In the genomic region with DNA sequence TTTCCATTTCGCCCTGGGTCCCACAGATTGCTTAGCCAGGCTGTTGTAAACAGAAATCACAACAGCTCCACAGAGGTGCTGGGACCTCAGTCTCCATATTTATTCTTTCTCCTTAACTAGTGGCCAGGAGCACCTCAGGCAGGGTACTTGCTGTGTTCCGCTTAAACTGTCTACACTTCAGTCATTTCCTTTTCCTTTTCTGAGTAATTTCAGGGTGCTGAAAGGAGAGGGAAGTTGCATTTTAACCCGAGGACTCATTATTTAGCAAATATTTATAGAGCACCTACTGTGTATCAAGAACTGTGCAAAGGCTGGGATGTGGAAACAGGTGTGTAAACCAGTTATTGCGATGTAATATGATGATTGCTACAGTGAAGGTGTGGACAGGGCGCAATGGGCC, we compare ENCODE assay signal across 15 cellular contexts. TPM values are rescaled to one million over a fixed set of nuclear protein-coding genes. Genes with fewer than 3 reads are reported as not detected.
A peak's percentile ranks its signal among the peaks of the same experiment; 100 is the strongest.
DNase-seq lines count a peak whose midpoint lies in the region; ATAC-seq and TF ChIP-seq lines count a peak whose summit lies in the region.
"Had no signal": no experiment of that assay in that cellular context is flagged by ENCODE, and none has a peak within 500 bp of the region (broad histone marks: within the 10 kb centered on the region; RNA-seq: fewer than 3 reads in every experiment).

No MANE protein-coding gene starts in this region.

- no peak for TF ChIP-seq CTCF in WTC11 (IDR thresholded peaks at IDR 0.05)

- POLR2A ChIA-PET in CD8-positive, alpha-beta memory T cell (lab: Charles Lee), result no interaction called here
- POLR2A ChIA-PET in WTC11 (lab: Charles Lee), result no interaction called here

- peaks cover 10% of the 10 kb centered on the region for H3K4me1 ChIP-seq in CD8-positive, alpha-beta memory T cell (ENCODE audit: insufficient read depth, low read length)

- CTCF ChIA-PET in CD8-positive, alpha-beta memory T cell (lab: Charles Lee), result interaction anchor here (1.0 to 2.8 kb wide), 2 partner anchors 11 to 136 kb away, joined by 4 to 19 read pairs; no protein-coding TSS in a partner anchor
- CTCF ChIA-PET in WTC11 (lab: Charles Lee), result interaction anchor here (1.5 to 4.8 kb wide), 4 partner anchors 8 to 132 kb away, joined by 3 to 25 read pairs (median 6); no protein-coding TSS in a partner anchor

- ATAC-seq in WTC11 (no peak), HG02642 (IDR thresholded peaks at IDR 0.05; ENCODE audit: poor library complexity, unreplicated experiment) (no peak)
- ATAC-seq in natural killer cell treated with Interleukin-12 subunit alpha and Interleukin-12 subunit beta and Interleukin-15 and Interleukin-18, amount 100 ng/mL, for 72 hours, result no peak
- ATAC-seq: K562 had no signal

- H3K36me3 ChIP-seq in CD8-positive, alpha-beta memory T cell (ENCODE audit: insufficient read depth, low read length), result no peaks in the 10 kb centered on the region

- no peaks in the 10 kb centered on the region for H3K27me3 Mint-ChIP-seq in CD8-positive, alpha-beta memory T cell
- no peaks in the 10 kb centered on the region for H3K27me3 Mint-ChIP-seq in WTC11 (ENCODE audit: low read depth)
- no peaks in the 10 kb centered on the region for H3K27me3 Mint-ChIP-seq in natural killer cell treated with Interleukin-12 subunit alpha and Interleukin-12 subunit beta and Interleukin-15 and Interleukin-18, amount 100 ng/mL, for 72 hours

- peak overlapping the region in 5 of 7 donors; percentile 23 to 66 (median 42) for H3K4me3 Mint-ChIP-seq in CD8-positive, alpha-beta memory T cell
- H3K4me3 Mint-ChIP-seq in WTC11, result no peak overlapping the region
- peak overlapping the region; percentile 14 for H3K4me3 Mint-ChIP-seq in natural killer cell treated with Interleukin-12 subunit alpha and Interleukin-12 subunit beta and Interleukin-15 and Interleukin-18, amount 100 ng/mL, for 72 hours

- no peak overlapping the region for H3K27ac ChIP-seq in CD8-positive, alpha-beta memory T cell (ENCODE audit: low read depth, low read length)
- H3K27ac ChIP-seq: 22Rv1, BLaER1 had no signal

- no peaks in the 10 kb centered on the region for H3K27me3 ChIP-seq in CD8-positive, alpha-beta memory T cell (ENCODE audit: insufficient read depth, low read length, poor library complexity, severe bottlenecking)
- H3K27me3 ChIP-seq: BLaER1 had no signal

- H3K4me3 ChIP-seq in CD8-positive, alpha-beta memory T cell (ENCODE audit: low read length), result no peak overlapping the region
- H3K4me3 ChIP-seq: BLaER1, K562 had no signal

- no peaks in the 10 kb centered on the region for H3K9me3 ChIP-seq in CD8-positive, alpha-beta memory T cell (ENCODE audit: low read length)
- H3K9me3 ChIP-seq: BLaER1 had no signal

- peaks cover 25 to 49% (median 27%) of the 10 kb centered on the region in 3 donors for H3K4me1 Mint-ChIP-seq in CD8-positive, alpha-beta memory T cell
- peaks cover 25% of the 10 kb centered on the region for H3K4me1 Mint-ChIP-seq in WTC11
- H3K4me1 Mint-ChIP-seq in natural killer cell treated with Interleukin-12 subunit alpha and Interleukin-12 subunit beta and Interleukin-15 and Interleukin-18, amount 100 ng/mL, for 72 hours (ENCODE audit: low read depth in 2 of 2), result peaks cover 7 to 8% of the 10 kb centered on the region in 2 donors

- H3K36me3 Mint-ChIP-seq in CD8-positive, alpha-beta memory T cell, result peaks cover 0 to 19% (median 7%) of the 10 kb centered on the region in 3 donors
- peaks cover 7% of the 10 kb centered on the region for H3K36me3 Mint-ChIP-seq in WTC11
- H3K36me3 Mint-ChIP-seq in natural killer cell treated with Interleukin-12 subunit alpha and Interleukin-12 subunit beta and Interleukin-15 and Interleukin-18, amount 100 ng/mL, for 72 hours, result peaks cover 5% of the 10 kb centered on the region

- DNase-seq in DMS53 (lab: John Stamatoyannopoulos, UW) (peak; percentile 27), DMS53 treated with DMSO at 0.1 percent for 48 hours (lab: John Stamatoyannopoulos, UW; ENCODE audit: unreplicated experiment) (no peak), WTC11 (ENCODE audit: low spot score) (no peak), hypothalamus (lab: John Stamatoyannopoulos, UW) (no peak), cerebellar nuclear complex (lab: John Stamatoyannopoulos, UW) (no peak)
- no peak for DNase-seq in CD8-positive, alpha-beta memory T cell
- DNase-seq in natural killer cell treated with Interleukin-12 subunit alpha and Interleukin-12 subunit beta and Interleukin-15 and Interleukin-18, amount 100 ng/mL, for 72 hours (ENCODE audit: low spot score), result no peak
- DNase-seq: HCEC 1CT, NCI-H1694, NCI-H345, NCI-H526 treated with DMSO at 0.1 percent for 48 hours had no signal

- H3K9me3 Mint-ChIP-seq in CD8-positive, alpha-beta memory T cell, result no peaks in the 10 kb centered on the region
- H3K9me3 Mint-ChIP-seq in WTC11, result no peaks in the 10 kb centered on the region
- no peaks in the 10 kb centered on the region for H3K9me3 Mint-ChIP-seq in natural killer cell treated with Interleukin-12 subunit alpha and Interleukin-12 subunit beta and Interleukin-15 and Interleukin-18, amount 100 ng/mL, for 72 hours

- peak overlapping the region in 6 of 8 donors; percentile 9 to 94 (median 52) for H3K27ac Mint-ChIP-seq in CD8-positive, alpha-beta memory T cell
- peak overlapping the region; percentile 67; the same call in 1 of the 2 replicates for H3K27ac Mint-ChIP-seq in WTC11
- H3K27ac Mint-ChIP-seq in natural killer cell treated with Interleukin-12 subunit alpha and Interleukin-12 subunit beta and Interleukin-15 and Interleukin-18, amount 100 ng/mL, for 72 hours, result no peak overlapping the region

TF ChIP-seq in WTC11, 78 proteins besides CTCF, POLR2A, EP300 and RAD21:
- TF ChIP-seq E2F1 (CRISPR knock-in tag; IDR thresholded peaks at IDR 0.05), result no peak
- no peak for TF ChIP-seq PRDM15 (CRISPR knock-in tag; IDR thresholded peaks at IDR 0.05)
- no peak for TF ChIP-seq GRHL2 (CRISPR knock-in tag; IDR thresholded peaks at IDR 0.05; ENCODE audit: insufficient replicate concordance, severe bottlenecking)
- TF ChIP-seq STAT6 (CRISPR knock-in tag; conservative IDR thresholded peaks at IDR 0.05; ENCODE audit: low read depth), result no peak

RNA-seq across cellular contexts. Expression of gene ACP6, which starts 41.9 kb away (rescaled TPM):
- 1 to 10 TPM; 5.2 to 7.5 TPM for total RNA-seq in CD8-positive, alpha-beta memory T cell
- 14.7 TPM for polyA plus RNA-seq in CD8-positive, alpha-beta memory T cell
- total RNA-seq in WTC11 (2021), result 31.5 to 35.6 TPM (median 33.3 TPM) in 3 replicates
- total RNA-seq in natural killer cell treated with Interleukin-12 subunit alpha and Interleukin-12 subunit beta and Interleukin-15 and Interleukin-18, amount 100 ng/mL, for 72 hours, result 10 to 100 TPM in 1 of 2 donors, 1 to 10 TPM in 1; 4.7 to 13.2 TPM

Comparison
In these comparisons a context has a peak if more than half of its experiments do, and no peak if none do; other contexts are left out.
1. H3K27ac Mint-ChIP-seq: peak in CD8-positive, alpha-beta memory T cell (6 of 8) and WTC11 (single experiment); none in natural killer cell treated with Interleukin-12 subunit alpha and Interleukin-12 subunit beta and Interleukin-15 and Interleukin-18, amount 100 ng/mL, for 72 hours (0 of 2).